ENCODE assay signal across 21 cellular contexts in genomic region chr4:90840828-90841227, GRCh38.
"Had no signal": no experiment of that assay in that cellular context is flagged by ENCODE, and none has a peak within 500 bp of the region (broad histone marks: within the 10 kb centered on the region; RNA-seq: fewer than 3 reads in every experiment).

No MANE protein-coding gene starts in this region.

- ATAC-seq: activated T-cell treated with anti-CD3 and anti-CD28 coated beads, Interleukin-2, amount 50 U/mL, for 4 hours; right cardiac atrium; stimulated activated naive CD8-positive, alpha-beta T cell treated with anti-CD3 and anti-CD28 coated beads, Interleukin-15, amount 100 ng/mL, for 72 hours had no signal

- H3K4me1 ChIP-seq: suprapubic skin, transverse colon had no signal

- H3K36me3 ChIP-seq: cardiac muscle cell, suprapubic skin, transverse colon had no signal

- FAIRE-seq: small intestine had no signal

- H3K9me3 ChIP-seq: suprapubic skin, transverse colon had no signal

- H3K27ac ChIP-seq: cardiac muscle cell, SK-N-MC, suprapubic skin, transverse colon had no signal

- DNase-seq: activated CD4-positive, alpha-beta T cell treated with anti-CD3 and anti-CD28 coated beads, Interleukin-2, amount 50 U/mL, for 1 hour; activated CD4-positive, CD25-positive, alpha-beta regulatory T cell treated with anti-CD3 and anti-CD28 coated beads, Interleukin-2, amount 50 U/mL, for 72 hours; activated CD8-positive, alpha-beta memory T cell treated with anti-CD3 and anti-CD28 coated beads, Interleukin-2, amount 50 U/mL, for 4 hours; activated naive CD4-positive, alpha-beta T cell treated with anti-CD3 and anti-CD28 coated beads, Interleukin-2, amount 50 U/mL, for 16 hours; activated T-cell treated with anti-CD3 and anti-CD28 coated beads, Interleukin-2, amount 50 U/mL, for 4 hours; effector CD8-positive, alpha-beta T cell; foreskin fibroblast; hippocampal formation; islet precursor cell; small intestine; stimulated activated CD4-positive, alpha-beta T cell treated with anti-CD3 and anti-CD28 coated beads, Interleukin-15, amount 100 ng/mL, for 24 hours; stimulated activated CD4-positive, alpha-beta T cell treated with anti-CD3 and anti-CD28 coated beads, Interleukin-2, amount 100 ng/mL, for 48 hours; stimulated activated naive CD8-positive, alpha-beta T cell treated with anti-CD3 and anti-CD28 coated beads, Interleukin-15, amount 100 ng/mL, for 72 hours; T-helper 1 cell; T1000; transverse colon had no signal

- H3K27me3 ChIP-seq: cardiac muscle cell, suprapubic skin, transverse colon had no signal

- H3K4me3 ChIP-seq: cardiac muscle cell, lung, SK-N-MC, suprapubic skin, transverse colon had no signal
